In the genomic region with DNA sequence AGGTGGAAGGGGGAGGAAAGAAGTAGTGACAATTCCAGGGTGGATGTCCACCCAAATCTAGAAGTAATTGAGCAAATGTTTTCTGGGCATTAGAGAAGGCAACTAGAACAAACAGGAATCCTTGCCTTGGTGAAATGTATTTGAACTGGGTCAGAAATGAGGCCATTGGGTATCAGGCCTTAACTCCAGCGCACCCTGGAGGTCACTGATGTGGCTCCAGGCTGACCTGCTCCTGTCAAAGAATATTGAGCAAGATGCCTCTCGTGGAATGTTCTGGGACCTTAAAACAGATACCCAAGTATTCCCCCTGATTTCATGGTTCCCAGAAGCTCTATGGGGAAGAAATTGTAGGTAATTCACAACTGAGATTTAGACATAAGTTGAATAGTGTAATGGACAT, we compare ENCODE assay signal across 8 cellular contexts. TPM values are rescaled to one million over a fixed set of nuclear protein-coding genes. Genes with fewer than 3 reads are reported as not detected.
A peak's percentile ranks its signal among the peaks of the same experiment; 100 is the strongest.
DNase-seq lines count a peak whose midpoint lies in the region; ATAC-seq and TF ChIP-seq lines count a peak whose summit lies in the region.

No MANE protein-coding gene starts in this region.

- DNase-seq in Peyer's patch = peak in 1 of 3 donors; percentile 78
- DNase-seq in erythroblast (lab: John Stamatoyannopoulos, UW) = peak; percentile 31 to 35
- DNase-seq in psoas muscle = peak; percentile 29 to 67
- DNase-seq in occipital lobe (lab: John Stamatoyannopoulos, UW) = no peak

- no peak overlapping the region for H3K27ac ChIP-seq in 22Rv1
- no peak overlapping the region for H3K27ac ChIP-seq in Peyer's patch
- no peak overlapping the region for H3K27ac ChIP-seq in psoas muscle

- intact Hi-C loops in psoas muscle (cut with DNase I) = loop anchor here in 1 of 2 donors (2.0 kb wide), 1 partner anchor 68 kb away; no protein-coding TSS in a partner anchor

- peaks cover 0 to 12% (median 0%) of the 10 kb centered on the region in 3 donors for H3K36me3 ChIP-seq in Peyer's patch
- H3K36me3 ChIP-seq in psoas muscle (ENCODE audit: insufficient read depth in 1 of 2, low read depth in 1 of 2) = peaks cover 0 to 12% of the 10 kb centered on the region in 2 donors

- H3K27me3 ChIP-seq in Peyer's patch (no peaks in the 10 kb centered on the region), psoas muscle (ENCODE audit: insufficient read depth in 3 of 3, low read length in 2 of 3) (peaks cover 0 to 7% (median 0%) of the 10 kb centered on the region in 3 donors)

- peaks cover 0 to 6% (median 0%) of the 10 kb centered on the region in 4 donors for H3K4me1 ChIP-seq in Peyer's patch
- H3K4me1 ChIP-seq in psoas muscle = no peaks in the 10 kb centered on the region

- peak in 1 of 4 donors; percentile 81 for ATAC-seq in psoas muscle
- no peak for ATAC-seq in HG03097 (IDR thresholded peaks at IDR 0.05; ENCODE audit: low FRiP score, unreplicated experiment)
- ATAC-seq in HG03378 (IDR thresholded peaks at IDR 0.05; ENCODE audit: unreplicated experiment) = no peak

- H3K9me3 ChIP-seq in Peyer's patch (no peaks in the 10 kb centered on the region), psoas muscle (no peaks in the 10 kb centered on the region)

- no peak overlapping the region for H3K4me3 ChIP-seq in Peyer's patch
- no peak overlapping the region for H3K4me3 ChIP-seq in psoas muscle

- WGBS in psoas muscle, 3 donors = 0 to 40% (median 31%) methylated on average over 2 of the region's 2 CpGs

- TF ChIP-seq POLR2A in Peyer's patch (IDR thresholded peaks at IDR 0.05) (no peak), erythroblast (IDR thresholded peaks at IDR 0.05; ENCODE audit: low read length) (no peak)

- TF ChIP-seq CTCF in 22Rv1 (IDR thresholded peaks at IDR 0.05) = peak; percentile 87
- TF ChIP-seq CTCF in GM12874 (IDR thresholded peaks at IDR 0.05; ENCODE audit: insufficient read depth, low read depth, low read length) = peak; percentile 66
- TF ChIP-seq CTCF in Peyer's patch (IDR thresholded peaks at IDR 0.05) = peak; percentile 27 to 91 (median 56)
- TF ChIP-seq CTCF in psoas muscle (IDR thresholded peaks at IDR 0.05) = peak; percentile 53

RNA-seq across cellular contexts. Expression of a gene that starts 6.9 kb away (rescaled TPM):
- total RNA-seq in Peyer's patch (100 to 1,000 TPM in 1 of 4 donors, 10 to 100 TPM in 2, 1 to 10 TPM in 1; 9.5 to 104 (median 19.7) TPM), psoas muscle (10 to 100 TPM; 11.9 to 33.2 (median 18.3) TPM), occipital lobe (1.4 TPM)
- 10 to 100 TPM; 11.0 to 17.9 (median 11.1) TPM for polyA plus RNA-seq in psoas muscle

RNA-seq across cellular contexts. Expression of a gene that starts 9.3 kb away (rescaled TPM):
- 10 to 100 TPM; 14.6 to 70.1 (median 50.4) TPM for total RNA-seq in Peyer's patch
- 10 to 100 TPM; 13.8 to 52.6 (median 20.2) TPM for total RNA-seq in psoas muscle
- 10 to 100 TPM; 10.7 to 12.3 (median 10.9) TPM for polyA plus RNA-seq in psoas muscle
- 1.4 TPM for total RNA-seq in occipital lobe
